Comparison of ENCODE assay signal across 2 cellular contexts in the genomic region with DNA sequence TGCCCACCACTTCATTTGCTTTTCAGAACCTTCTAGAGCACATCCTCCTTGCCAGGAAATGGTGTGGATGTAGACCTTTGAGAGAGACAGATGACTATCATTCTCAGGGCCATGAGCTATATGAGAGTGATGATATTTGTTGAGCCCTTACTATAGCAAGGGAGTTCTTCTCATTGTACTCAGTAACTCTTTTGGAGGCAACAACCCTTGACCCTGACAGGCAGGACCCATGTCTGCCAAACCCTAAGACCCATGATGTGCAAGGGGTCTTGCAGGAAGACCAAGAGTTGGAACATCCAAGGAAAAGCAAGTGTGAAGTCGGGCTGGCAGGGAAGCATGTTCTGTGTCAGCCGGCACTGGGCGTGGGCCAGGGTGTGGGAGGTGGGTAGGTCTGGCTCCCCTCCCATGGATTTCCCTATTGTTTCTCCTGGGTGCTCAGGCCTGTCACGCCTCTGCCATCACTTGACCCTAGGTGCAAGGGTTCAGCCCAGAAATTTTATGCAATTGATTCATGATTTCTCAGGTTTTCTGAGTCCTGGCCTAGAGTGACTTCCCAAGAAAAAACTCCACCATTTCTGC.
TF ChIP-seq lines count a peak whose summit lies in the region.

No MANE protein-coding gene starts in this region.

TF ChIP-seq in WTC11, 78 proteins besides CTCF, POLR2A, EP300 and RAD21:
- 0 out of 2 replicates have a peak, but pooled peaks have one; percentile 43 for TF ChIP-seq ZNF317 (CRISPR knock-in tag; IDR thresholded peaks at IDR 0.05; ENCODE audit: borderline replicate concordance, low read depth)
- TF ChIP-seq, protein P1, sequence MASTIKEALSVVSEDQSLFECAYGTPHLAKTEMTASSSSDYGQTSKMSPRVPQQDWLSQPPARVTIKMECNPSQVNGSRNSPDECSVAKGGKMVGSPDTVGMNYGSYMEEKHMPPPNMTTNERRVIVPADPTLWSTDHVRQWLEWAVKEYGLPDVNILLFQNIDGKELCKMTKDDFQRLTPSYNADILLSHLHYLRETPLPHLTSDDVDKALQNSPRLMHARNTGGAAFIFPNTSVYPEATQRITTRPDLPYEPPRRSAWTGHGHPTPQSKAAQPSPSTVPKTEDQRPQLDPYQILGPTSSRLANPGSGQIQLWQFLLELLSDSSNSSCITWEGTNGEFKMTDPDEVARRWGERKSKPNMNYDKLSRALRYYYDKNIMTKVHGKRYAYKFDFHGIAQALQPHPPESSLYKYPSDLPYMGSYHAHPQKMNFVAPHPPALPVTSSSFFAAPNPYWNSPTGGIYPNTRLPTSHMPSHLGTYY (CRISPR knock-in tag; IDR thresholded peaks at IDR 0.05): no peak

TF ChIP-seq in HepG2, 621 proteins besides CTCF, POLR2A, EP300 and RAD21:
- TF ChIP-seq SNAPC2 (CRISPR knock-in tag; IDR thresholded peaks at IDR 0.05) (no peak), ZNF263 (CRISPR knock-in tag; IDR thresholded peaks at IDR 0.05) (no peak), PAX8 (CRISPR knock-in tag; IDR thresholded peaks at IDR 0.05; ENCODE audit: borderline replicate concordance) (no peak), NFATC3 (CRISPR knock-in tag; IDR thresholded peaks at IDR 0.05) (no peak), REPIN1 (CRISPR knock-in tag; IDR thresholded peaks at IDR 0.05; ENCODE audit: borderline replicate concordance, low read depth) (no peak), ZNF317 (CRISPR knock-in tag; IDR thresholded peaks at IDR 0.05) (peak; percentile 82)
- TF ChIP-seq, protein P2, sequence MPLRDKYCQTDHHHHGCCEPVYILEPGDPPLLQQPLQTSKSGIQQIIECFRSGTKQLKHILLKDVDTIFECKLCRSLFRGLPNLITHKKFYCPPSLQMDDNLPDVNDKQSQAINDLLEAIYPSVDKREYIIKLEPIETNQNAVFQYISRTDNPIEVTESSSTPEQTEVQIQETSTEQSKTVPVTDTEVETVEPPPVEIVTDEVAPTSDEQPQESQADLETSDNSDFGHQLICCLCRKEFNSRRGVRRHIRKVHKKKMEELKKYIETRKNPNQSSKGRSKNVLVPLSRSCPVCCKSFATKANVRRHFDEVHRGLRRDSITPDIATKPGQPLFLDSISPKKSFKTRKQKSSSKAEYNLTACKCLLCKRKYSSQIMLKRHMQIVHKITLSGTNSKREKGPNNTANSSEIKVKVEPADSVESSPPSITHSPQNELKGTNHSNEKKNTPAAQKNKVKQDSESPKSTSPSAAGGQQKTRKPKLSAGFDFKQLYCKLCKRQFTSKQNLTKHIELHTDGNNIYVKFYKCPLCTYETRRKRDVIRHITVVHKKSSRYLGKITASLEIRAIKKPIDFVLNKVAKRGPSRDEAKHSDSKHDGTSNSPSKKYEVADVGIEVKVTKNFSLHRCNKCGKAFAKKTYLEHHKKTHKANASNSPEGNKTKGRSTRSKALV (CRISPR knock-in tag; IDR thresholded peaks at IDR 0.05): no peak
TF ChIP-seq in HepG2: peak in this region for 1.
